ENCODE assay signal across 17 cellular contexts in the genomic region with DNA sequence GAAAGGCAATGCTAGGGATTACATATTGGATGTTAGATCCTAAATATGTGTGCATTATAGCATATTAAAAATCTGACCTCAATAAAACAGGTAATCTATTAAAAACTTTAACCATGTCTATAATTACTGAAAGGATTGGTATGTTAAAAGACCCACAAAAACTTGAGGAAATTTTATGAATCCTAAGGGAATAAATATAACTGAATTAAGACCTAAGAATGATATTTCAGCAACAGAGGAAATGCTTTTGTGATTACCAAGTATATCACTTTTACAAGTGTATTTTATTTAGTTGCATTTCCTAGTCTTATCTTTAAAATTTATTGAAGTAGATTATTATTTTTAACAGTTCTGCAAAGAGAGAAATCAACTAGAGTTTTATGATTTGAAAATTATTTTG.
DNase-seq lines count a peak whose midpoint lies in the region; ATAC-seq, FAIRE-seq and TF ChIP-seq lines count a peak whose summit lies in the region.
"Had no signal": no experiment of that assay in that cellular context is flagged by ENCODE, and none has a peak within 500 bp of the region (broad histone marks: within the 10 kb centered on the region; RNA-seq: fewer than 3 reads in every experiment).

No MANE protein-coding gene starts in this region.

- no peak for TF ChIP-seq RAD21 in HepG2 (CRISPR knock-in tag; IDR thresholded peaks at IDR 0.05)

- no peak overlapping the region for H3K27ac ChIP-seq in astrocyte (ENCODE audit: low read depth, low read length)
- no peak overlapping the region for H3K27ac ChIP-seq in kidney (ENCODE audit: low read depth in 2 of 2, low read length in 2 of 2)
- no peak overlapping the region for H3K27ac ChIP-seq in HepG2 (ENCODE audit: extremely low read length, insufficient read depth, low read length)
- H3K27ac ChIP-seq: A549, BLaER1 had no signal

- H3K9me3 ChIP-seq in astrocyte (ENCODE audit: insufficient read depth, low read depth, low read length) (no peaks in the 10 kb centered on the region), kidney (ENCODE audit: control insufficient read depth in 1 of 2, low read length in 2 of 2) (peaks cover 0 to 6% of the 10 kb centered on the region in 2 donors), HepG2 (ENCODE audit: low read length) (peaks cover 92% of the 10 kb centered on the region)
- H3K9me3 ChIP-seq: A549, Caco-2 had no signal

- H2AFZ ChIP-seq in astrocyte (ENCODE audit: low read depth, low read length) (no peak overlapping the region), HepG2 (ENCODE audit: low read length) (no peak overlapping the region)

- H3K9ac ChIP-seq in astrocyte (ENCODE audit: low read length) (no peak overlapping the region), kidney (ENCODE audit: low read length in 2 of 2) (no peak overlapping the region), HepG2 (ENCODE audit: insufficient read depth, low read depth, low read length) (no peak overlapping the region)
- H3K9ac ChIP-seq: BLaER1 had no signal

- no peak overlapping the region for H3K4me3 Mint-ChIP-seq in astrocyte (ENCODE audit: unreplicated experiment)
- H3K4me3 Mint-ChIP-seq: CD8-positive, alpha-beta memory T cell; H9 had no signal

- H3K4me1 Mint-ChIP-seq in astrocyte (ENCODE audit: low read depth, unreplicated experiment): peaks cover 2% of the 10 kb centered on the region
- H3K4me1 Mint-ChIP-seq: CD8-positive, alpha-beta memory T cell had no signal

- H3K4me1 ChIP-seq in astrocyte (ENCODE audit: insufficient read depth, low read length) (no peaks in the 10 kb centered on the region), kidney (ENCODE audit: control insufficient read depth in 1 of 2, insufficient read depth in 1 of 2, low read depth in 1 of 2, low read length in 2 of 2) (no peaks in the 10 kb centered on the region), HepG2 (ENCODE audit: insufficient read depth, low read length) (no peaks in the 10 kb centered on the region)
- H3K4me1 ChIP-seq: A549, BLaER1, Caco-2 had no signal

- CTCF ChIA-PET in HepG2 (lab: Yijun Ruan, JAX; ENCODE audit: low intra/inter-chr PET ratio, low total read pairs): no interaction called here

- DNase-seq in GM03348 (ENCODE audit: low spot score) (peak; percentile 9), astrocyte (ENCODE audit: low read depth) (peak; percentile 3), kidney (no peak), HepG2 (ENCODE audit: low spot score) (no peak), T1000 (lab: John Stamatoyannopoulos, UW) (no peak)
- DNase-seq: AML-193; Caco-2; CD8-positive, alpha-beta memory T cell; DND-41; GOT3; H9 had no signal

- no peak overlapping the region for H3K27ac Mint-ChIP-seq in astrocyte (ENCODE audit: unreplicated experiment)
- H3K27ac Mint-ChIP-seq: CD8-positive, alpha-beta memory T cell; H9 had no signal

- H3K4me2 ChIP-seq in astrocyte (ENCODE audit: low read length) (no peak overlapping the region), HepG2 (ENCODE audit: low read depth, low read length) (no peak overlapping the region)
- H3K4me2 ChIP-seq: A549, BLaER1 had no signal

- H3K79me2 ChIP-seq in astrocyte (ENCODE audit: insufficient read depth, low read length) (no peaks in the 10 kb centered on the region), HepG2 (ENCODE audit: insufficient read depth, low read length) (no peaks in the 10 kb centered on the region)

- H3K27me3 Mint-ChIP-seq in astrocyte (ENCODE audit: low read depth, unreplicated experiment): no peaks in the 10 kb centered on the region
- H3K27me3 Mint-ChIP-seq: CD8-positive, alpha-beta memory T cell had no signal

- BruUV-seq in HepG2 (replicated peaks; lab: Mats Ljungman, UMichigan): no TSS peak

- TF ChIP-seq CTCF in astrocyte (IDR thresholded peaks at IDR 0.05; ENCODE audit: insufficient read depth, low read depth, low read length): no peak
- no peak for TF ChIP-seq CTCF in kidney (IDR thresholded peaks at IDR 0.05; ENCODE audit: borderline replicate concordance, extremely low read depth, insufficient read depth)
- TF ChIP-seq CTCF in HepG2 (CRISPR knock-in tag; IDR thresholded peaks at IDR 0.05): no peak

- H3K36me3 ChIP-seq in astrocyte (ENCODE audit: insufficient read depth, low read length): no peaks in the 10 kb centered on the region
- H3K36me3 ChIP-seq in kidney (ENCODE audit: control insufficient read depth in 1 of 2, insufficient read depth in 2 of 2, low read length in 2 of 2): no peaks in the 10 kb centered on the region
- H3K36me3 ChIP-seq in HepG2 (replicated peaks in 1 of 2; ENCODE audit: control insufficient read depth in 1 of 2, insufficient read depth in 2 of 2, low read length in 2 of 2): no peaks in the 10 kb centered on the region
- H3K36me3 ChIP-seq: BLaER1 had no signal

- no peak overlapping the region for H3K4me3 ChIP-seq in astrocyte (ENCODE audit: insufficient read depth, low read depth, low read length)
- no peak overlapping the region for H3K4me3 ChIP-seq in kidney (ENCODE audit: low read length in 2 of 2)
- H3K4me3 ChIP-seq in HepG2 (replicated peaks in 1 of 3; ENCODE audit: insufficient read depth in 1 of 3, low read depth in 2 of 3, low read length in 3 of 3): no peak overlapping the region
- H3K4me3 ChIP-seq: A549, BLaER1, K562 had no signal

- TF ChIP-seq POLR2A in HepG2 (IDR thresholded peaks at IDR 0.05; ENCODE audit: insufficient read depth in 1 of 2, low read depth in 2 of 2, low read length in 2 of 2): no peak

- intact Hi-C loops in kidney (cut with DNase I): no loop called here
- intact Hi-C loops in HepG2 (cut with micrococcal nuclease; ENCODE audit: unreplicated experiment): no loop called here

- TF ChIP-seq EP300 in HepG2 (IDR thresholded peaks at IDR 0.05; ENCODE audit: low read depth in 2 of 2, low read length in 2 of 2): no peak
- TF ChIP-seq EP300 in HepG2 (CRISPR knock-in tag; IDR thresholded peaks at IDR 0.05; ENCODE audit: borderline replicate concordance): no peak

- in situ Hi-C loops in HepG2 (cut with HindIII; ENCODE audit: extremely low pct_ligation_motif_present, low pct_unique_long_range_greater_than_20kb): no loop called here

- ATAC-seq in HepG2 (no peak), HG02885 (IDR thresholded peaks at IDR 0.05; ENCODE audit: poor library complexity, unreplicated experiment) (no peak)
- ATAC-seq: A549, K562 had no signal

- H4K20me1 ChIP-seq in astrocyte (ENCODE audit: insufficient read depth, low read length) (no peaks in the 10 kb centered on the region), HepG2 (ENCODE audit: insufficient read depth, low read length) (no peaks in the 10 kb centered on the region)
- H4K20me1 ChIP-seq: BLaER1 had no signal

- H3K36me3 Mint-ChIP-seq in astrocyte (ENCODE audit: low read depth, unreplicated experiment): no peaks in the 10 kb centered on the region
- H3K36me3 Mint-ChIP-seq: CD8-positive, alpha-beta memory T cell had no signal

- POLR2A ChIA-PET in HepG2 (lab: Yijun Ruan, JAX): no interaction called here

- H3K27me3 ChIP-seq in astrocyte (ENCODE audit: insufficient read depth, low read length) (no peaks in the 10 kb centered on the region), HepG2 (ENCODE audit: control insufficient read depth in 1 of 2, insufficient read depth in 2 of 2, low read length in 2 of 2) (no peaks in the 10 kb centered on the region)
- H3K27me3 ChIP-seq: BLaER1 had no signal

- no peak for FAIRE-seq in astrocyte (lab: Jason Lieb, UNC)
- peak; percentile 76 for FAIRE-seq in kidney (lab: Jason Lieb, UNC)
- no peak for FAIRE-seq in HepG2 (lab: Jason Lieb, UNC)
- FAIRE-seq: A549, GM12891, HTR-8/SVneo, K562 had no signal

- H3K9me3 Mint-ChIP-seq in astrocyte (ENCODE audit: unreplicated experiment): peaks cover 6% of the 10 kb centered on the region

TF ChIP-seq in HepG2, 621 proteins besides CTCF, POLR2A, EP300 and RAD21:
- TF ChIP-seq ZNF562 (CRISPR knock-in tag; IDR thresholded peaks at IDR 0.05; ENCODE audit: borderline replicate concordance): no peak
- TF ChIP-seq ZC3H13 (CRISPR knock-in tag; IDR thresholded peaks at IDR 0.05): no peak
- TF ChIP-seq ZMYM2 (CRISPR knock-in tag; IDR thresholded peaks at IDR 0.05): no peak

Comparison
In these comparisons a context has a peak if more than half of its experiments do, and no peak if none do; other contexts are left out.
1. DNase-seq: peak in GM03348 (single experiment) and astrocyte (single experiment); none in kidney (single experiment), HepG2 (single experiment) and T1000 (single experiment).